8 cellular contexts compared by ENCODE assay signal in the genomic region with DNA sequence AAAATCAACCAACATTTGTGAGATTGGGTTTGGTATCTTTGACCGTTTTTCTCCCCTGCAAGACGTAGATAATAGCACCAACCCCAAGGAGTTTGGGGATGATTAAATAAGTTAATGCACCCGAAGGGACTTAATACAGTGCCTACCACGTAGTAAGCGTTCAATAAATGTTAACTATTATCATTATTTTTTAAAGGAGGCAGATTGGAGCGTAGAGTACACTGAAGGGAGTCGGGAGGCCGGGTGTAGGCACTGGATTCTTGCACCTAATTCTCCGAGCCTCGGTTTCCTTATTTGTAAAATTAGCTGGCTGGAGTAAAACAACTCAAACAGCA. TPM values are rescaled to one million over a fixed set of nuclear protein-coding genes. Genes with fewer than 3 reads are reported as not detected.
DNase-seq lines count a peak whose midpoint lies in the region; ATAC-seq and TF ChIP-seq lines count a peak whose summit lies in the region.

No MANE protein-coding gene starts in this region.

- H3K4me3 ChIP-seq in kidney epithelial cell (ENCODE audit: low read depth, low read length) (peak overlapping the region; percentile 83), thyroid gland (replicated peaks in 1 of 3) (peak overlapping the region; percentile 71 to 95 (median 78))

- H3K9me3 Mint-ChIP-seq in activated CD4-positive, alpha-beta T cell treated with anti-CD3 and anti-CD28 coated beads, Interleukin-2, amount 10 ng/mL, durations not matched to agents 24 days and 14 days: no peaks in the 10 kb centered on the region
- H3K9me3 Mint-ChIP-seq in activated naive CD8-positive, alpha-beta T cell treated with anti-CD3 and anti-CD28 coated beads, Interleukin-2, amount 50 U/mL, for 24 hours: no peaks in the 10 kb centered on the region

- intact Hi-C loops in activated CD4-positive, alpha-beta T cell treated with anti-CD3 and anti-CD28 coated beads, Interleukin-2, amount 10 ng/mL, durations not matched to agents 24 days and 14 days (cut with micrococcal nuclease): loop anchor here (1.0 to 5.0 kb wide), 6 partner anchors 102 to 268 kb away; a partner anchor contains a TSS
- intact Hi-C loops in thyroid gland (cut with DNase I): loop anchor here (2.0 kb wide), 1 partner anchor 101 kb away; no protein-coding TSS in a partner anchor

- H3K9me3 ChIP-seq in thyroid gland: no peaks in the 10 kb centered on the region

- no peak for TF ChIP-seq POLR2A in thyroid gland (IDR thresholded peaks at IDR 0.05)

- TF ChIP-seq CTCF in kidney epithelial cell (IDR thresholded peaks at IDR 0.05; ENCODE audit: insufficient read depth, low read length, poor library complexity, severe bottlenecking) (no peak), thyroid gland (IDR thresholded peaks at IDR 0.05) (no peak)

- H3K27me3 Mint-ChIP-seq in activated CD4-positive, alpha-beta T cell treated with anti-CD3 and anti-CD28 coated beads, Interleukin-2, amount 10 ng/mL, durations not matched to agents 24 days and 14 days: no peaks in the 10 kb centered on the region
- no peaks in the 10 kb centered on the region for H3K27me3 Mint-ChIP-seq in activated naive CD8-positive, alpha-beta T cell treated with anti-CD3 and anti-CD28 coated beads, Interleukin-2, amount 50 U/mL, for 24 hours

- 23 to 25% methylated on average over 10 of the region's 10 CpGs for WGBS in thyroid gland, 2 donors

- peak overlapping the region; percentile 98 for H3K27ac Mint-ChIP-seq in activated CD4-positive, alpha-beta T cell treated with anti-CD3 and anti-CD28 coated beads, Interleukin-2, amount 10 ng/mL, durations not matched to agents 24 days and 14 days
- peak overlapping the region; percentile 96 for H3K27ac Mint-ChIP-seq in activated naive CD8-positive, alpha-beta T cell treated with anti-CD3 and anti-CD28 coated beads, Interleukin-2, amount 50 U/mL, for 24 hours

- no peaks in the 10 kb centered on the region for H3K27me3 ChIP-seq in kidney epithelial cell (ENCODE audit: control insufficient read depth, insufficient read depth, low read length)
- no peaks in the 10 kb centered on the region for H3K27me3 ChIP-seq in thyroid gland

- H3K4me1 Mint-ChIP-seq in activated CD4-positive, alpha-beta T cell treated with anti-CD3 and anti-CD28 coated beads, Interleukin-2, amount 10 ng/mL, durations not matched to agents 24 days and 14 days: peaks cover 35% of the 10 kb centered on the region
- peaks cover 51% of the 10 kb centered on the region for H3K4me1 Mint-ChIP-seq in activated naive CD8-positive, alpha-beta T cell treated with anti-CD3 and anti-CD28 coated beads, Interleukin-2, amount 50 U/mL, for 24 hours

- peaks cover 11% of the 10 kb centered on the region for H3K36me3 Mint-ChIP-seq in activated CD4-positive, alpha-beta T cell treated with anti-CD3 and anti-CD28 coated beads, Interleukin-2, amount 10 ng/mL, durations not matched to agents 24 days and 14 days (ENCODE audit: low read depth)
- no peaks in the 10 kb centered on the region for H3K36me3 Mint-ChIP-seq in activated naive CD8-positive, alpha-beta T cell treated with anti-CD3 and anti-CD28 coated beads, Interleukin-2, amount 50 U/mL, for 24 hours (ENCODE audit: low read depth)

- no peak for DNase-seq in activated CD4-positive, alpha-beta T cell treated with anti-CD3 and anti-CD28 coated beads, Interleukin-2, amount 10 ng/mL, durations not matched to agents 24 days and 14 days
- DNase-seq in activated CD4-positive, alpha-beta T cell treated with anti-CD3 and anti-CD28 coated beads for 48 hours: no peak
- DNase-seq in activated naive CD8-positive, alpha-beta T cell treated with anti-CD3 and anti-CD28 coated beads, Interleukin-2, amount 50 U/mL, for 24 hours: no peak
- DNase-seq in kidney epithelial cell (ENCODE audit: low read depth) (no peak), thyroid gland (no peak), NCI-H526 treated with DMSO at 0.1 percent for 48 hours (lab: John Stamatoyannopoulos, UW) (no peak), NCI-H69 (lab: John Stamatoyannopoulos, UW) (no peak)

- no peak for ATAC-seq in activated naive CD8-positive, alpha-beta T cell treated with anti-CD3 and anti-CD28 coated beads, Interleukin-2, amount 50 U/mL, for 24 hours
- ATAC-seq in GM18909 (IDR thresholded peaks at IDR 0.05; ENCODE audit: poor library complexity, unreplicated experiment): no peak

- H3K4me1 ChIP-seq in thyroid gland: peaks cover 14 to 41% of the 10 kb centered on the region in 2 donors

- H3K4me3 Mint-ChIP-seq in activated CD4-positive, alpha-beta T cell treated with anti-CD3 and anti-CD28 coated beads, Interleukin-2, amount 10 ng/mL, durations not matched to agents 24 days and 14 days: peak overlapping the region; percentile 98
- H3K4me3 Mint-ChIP-seq in activated naive CD8-positive, alpha-beta T cell treated with anti-CD3 and anti-CD28 coated beads, Interleukin-2, amount 50 U/mL, for 24 hours: peak overlapping the region; percentile 94

- H3K36me3 ChIP-seq in kidney epithelial cell (ENCODE audit: control insufficient read depth, insufficient read depth, low read length) (no peaks in the 10 kb centered on the region), thyroid gland (no peaks in the 10 kb centered on the region)

- peak overlapping the region in 2 of 3 donors; percentile 82 to 95 for H3K27ac ChIP-seq in thyroid gland

RNA-seq across cellular contexts. Expression of a gene that starts 0.4 kb away (rescaled TPM):
- 12.1 and 13.6 TPM in 2 replicates for total RNA-seq in activated CD4-positive, alpha-beta T cell treated with anti-CD3 and anti-CD28 coated beads, Interleukin-2, amount 10 ng/mL, durations not matched to agents 24 days and 14 days
- total RNA-seq in kidney epithelial cell (26.6 and 35.5 TPM in 2 replicates), thyroid gland (10 to 100 TPM; 52.0 to 79.0 (median 61.0) TPM)
